Comparison of ENCODE assay signal across 17 cellular contexts in the genomic region with DNA sequence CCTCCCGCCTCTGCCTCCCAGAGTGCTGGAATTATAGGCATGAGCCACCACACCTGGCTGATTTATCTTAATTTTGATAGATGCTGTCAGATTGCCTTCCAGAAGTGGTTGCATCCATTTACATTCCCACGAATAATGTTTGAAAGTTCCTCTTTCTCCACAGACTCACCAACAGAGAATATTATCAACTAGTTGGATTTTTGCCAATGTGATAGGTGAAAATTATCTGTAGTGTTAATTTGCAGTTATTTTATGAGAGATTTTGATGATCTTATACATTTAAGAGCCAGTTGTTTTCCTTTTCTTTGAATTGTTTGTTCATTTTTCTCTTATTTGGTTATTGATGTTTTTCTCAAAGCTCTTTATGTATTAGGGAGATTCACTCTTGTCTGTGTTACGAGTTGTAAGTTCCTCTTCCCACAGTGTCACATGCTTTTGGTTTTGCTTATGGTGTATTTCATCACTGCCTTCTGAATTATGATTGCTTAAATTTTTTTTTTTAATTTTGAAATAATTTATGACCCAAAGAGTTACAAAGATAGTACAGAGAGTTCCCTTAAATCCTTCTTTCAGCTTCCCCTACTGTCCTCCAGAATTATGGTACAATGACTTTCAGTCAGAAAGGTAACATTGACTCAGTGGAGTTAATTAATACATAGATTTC. TPM values are rescaled to one million over a fixed set of nuclear protein-coding genes. Genes with fewer than 3 reads are reported as not detected.
DNase-seq lines count a peak whose midpoint lies in the region; ATAC-seq and TF ChIP-seq lines count a peak whose summit lies in the region.
"Had no signal": no experiment of that assay in that cellular context is flagged by ENCODE, and none has a peak within 500 bp of the region (broad histone marks: within the 10 kb centered on the region; RNA-seq: fewer than 3 reads in every experiment).

No MANE protein-coding gene starts in this region.

- WGBS in spleen, 5 donors = 46 to 62% (median 51%) methylated on average over 3 of the region's 3 CpGs
- WGBS in GM23248 (ENCODE audit: low coverage in 1 of 2, low lambda C conversion rate in 2 of 2, missing lambda C conversion rate in 2 of 2), 2 experiments = 85 to 90% methylated on average over 3 of the region's 3 CpGs

- H3K36me3 ChIP-seq in spleen (no peaks in the 10 kb centered on the region), GM23248 (ENCODE audit: low read depth) (no peaks in the 10 kb centered on the region)
- H3K36me3 ChIP-seq: BE2C had no signal

- no peak overlapping the region for H3K9ac ChIP-seq in GM23248

- intact Hi-C loops in left ventricle myocardium superior (cut with micrococcal nuclease) (no loop called here), spleen (cut with DNase I; ENCODE audit: low total_unique reads) (no loop called here)
- intact Hi-C loops in activated T-helper 1 cell treated with anti-CD3 and anti-CD28 coated beads, Interleukin-12 subunit alpha, Interleukin-12 subunit beta, Interleukin-2, Interleukin-4 antibody, amounts not matched to agents 30 ng/mL and 10 ng/mL and 1 ng/mL, durations not matched to agents 14 hours and 24 hours and 36 hours (cut with micrococcal nuclease) = loop anchor here (1.0 kb wide), 1 partner anchor 8 kb away; no protein-coding TSS in a partner anchor

- no peaks in the 10 kb centered on the region for H3K9me2 ChIP-seq in GM23248 (ENCODE audit: insufficient read depth)

- H3K9me3 ChIP-seq in spleen (no peaks in the 10 kb centered on the region), GM23248 (ENCODE audit: low read depth) (no peaks in the 10 kb centered on the region)
- H3K9me3 ChIP-seq: BE2C had no signal

- TF ChIP-seq CTCF in spleen (IDR thresholded peaks at IDR 0.05 in 8 of 11, conservative IDR thresholded peaks at IDR 0.05 in 3 of 11) = no peak

- H4K20me1 ChIP-seq in GM23248 (ENCODE audit: insufficient read depth) = no peaks in the 10 kb centered on the region

- no peaks in the 10 kb centered on the region for H3F3A ChIP-seq in GM23248 (ENCODE audit: insufficient read depth)

- no peak overlapping the region for H2AFZ ChIP-seq in GM23248

- H3K4me1 Mint-ChIP-seq in activated T-helper 1 cell treated with anti-CD3 and anti-CD28 coated beads, Interleukin-12 subunit alpha, Interleukin-12 subunit beta, Interleukin-2, Interleukin-4 antibody, amounts not matched to agents 30 ng/mL and 10 ng/mL and 1 ng/mL, durations not matched to agents 14 hours and 24 hours and 36 hours (ENCODE audit: low read depth) = peaks cover 37% of the 10 kb centered on the region

- in situ Hi-C loops in GM23248 (cut with MboI) = no loop called here

- peak overlapping the region in 1 of 8 donors; percentile 45 for H3K4me3 ChIP-seq in spleen
- no peak overlapping the region for H3K4me3 ChIP-seq in GM23248

- H3K27ac Mint-ChIP-seq in activated T-helper 1 cell treated with anti-CD3 and anti-CD28 coated beads, Interleukin-12 subunit alpha, Interleukin-12 subunit beta, Interleukin-2, Interleukin-4 antibody, amounts not matched to agents 30 ng/mL and 10 ng/mL and 1 ng/mL, durations not matched to agents 14 hours and 24 hours and 36 hours = no peak overlapping the region

- no peaks in the 10 kb centered on the region for H3K27me3 ChIP-seq in spleen (replicated peaks in 1 of 7)
- no peaks in the 10 kb centered on the region for H3K27me3 ChIP-seq in GM23248 (replicated peaks; ENCODE audit: insufficient read depth)
- H3K27me3 ChIP-seq: BE2C had no signal

- no peak overlapping the region for H3K4me3 Mint-ChIP-seq in activated T-helper 1 cell treated with anti-CD3 and anti-CD28 coated beads, Interleukin-12 subunit alpha, Interleukin-12 subunit beta, Interleukin-2, Interleukin-4 antibody, amounts not matched to agents 30 ng/mL and 10 ng/mL and 1 ng/mL, durations not matched to agents 14 hours and 24 hours and 36 hours

- no peak overlapping the region for H3K4me2 ChIP-seq in GM23248 (ENCODE audit: unreplicated experiment)

- no peak for TF ChIP-seq POLR2A in spleen (IDR thresholded peaks at IDR 0.05)

- peak; percentile 45 for ATAC-seq in HG03159 (IDR thresholded peaks at IDR 0.05; ENCODE audit: unreplicated experiment)
- ATAC-seq in left ventricle myocardium superior = peak; percentile 38
- no peak for ATAC-seq in HG03196 (IDR thresholded peaks at IDR 0.05; ENCODE audit: unreplicated experiment)

- H3K36me3 Mint-ChIP-seq in activated T-helper 1 cell treated with anti-CD3 and anti-CD28 coated beads, Interleukin-12 subunit alpha, Interleukin-12 subunit beta, Interleukin-2, Interleukin-4 antibody, amounts not matched to agents 30 ng/mL and 10 ng/mL and 1 ng/mL, durations not matched to agents 14 hours and 24 hours and 36 hours (ENCODE audit: low read depth) = no peaks in the 10 kb centered on the region

- peaks cover 9 to 48% (median 34%) of the 10 kb centered on the region in 6 donors for H3K4me1 ChIP-seq in spleen
- no peaks in the 10 kb centered on the region for H3K4me1 ChIP-seq in GM23248 (ENCODE audit: insufficient read depth)
- H3K4me1 ChIP-seq: BE2C had no signal

- H3K9me3 Mint-ChIP-seq in activated T-helper 1 cell treated with anti-CD3 and anti-CD28 coated beads, Interleukin-12 subunit alpha, Interleukin-12 subunit beta, Interleukin-2, Interleukin-4 antibody, amounts not matched to agents 30 ng/mL and 10 ng/mL and 1 ng/mL, durations not matched to agents 14 hours and 24 hours and 36 hours = no peaks in the 10 kb centered on the region

- no peaks in the 10 kb centered on the region for H3K79me2 ChIP-seq in GM23248 (ENCODE audit: insufficient read depth)

- peak overlapping the region; percentile 4 to 92 (median 88) for H3K27ac ChIP-seq in spleen
- H3K27ac ChIP-seq in GM23248 = no peak overlapping the region

- DNase-seq in OCI-M1 (lab: John Stamatoyannopoulos, UW) (peak; percentile 89), left ventricle myocardium superior (no peak), spleen (no peak), NCI-H2081 treated with DMSO at 0.1 percent for 48 hours (lab: John Stamatoyannopoulos, UW) (no peak), GM23248 (no peak)
- no peak for DNase-seq in activated T-helper 1 cell treated with anti-CD3 and anti-CD28 coated beads, Interleukin-12 subunit alpha, Interleukin-12 subunit beta, Interleukin-2, Interleukin-4 antibody, amounts not matched to agents 30 ng/mL and 10 ng/mL and 1 ng/mL, durations not matched to agents 14 hours and 24 hours and 36 hours (ENCODE audit: low spot score)
- DNase-seq: activated CD8-positive, alpha-beta memory T cell treated with anti-CD3 and anti-CD28 coated beads for 24 hours; BE2C; effector CD4-positive, alpha-beta T cell; NCI-H1436; NCI-H510A treated with DMSO at 0.1 percent for 48 hours had no signal

- no peaks in the 10 kb centered on the region for H3K27me3 Mint-ChIP-seq in activated T-helper 1 cell treated with anti-CD3 and anti-CD28 coated beads, Interleukin-12 subunit alpha, Interleukin-12 subunit beta, Interleukin-2, Interleukin-4 antibody, amounts not matched to agents 30 ng/mL and 10 ng/mL and 1 ng/mL, durations not matched to agents 14 hours and 24 hours and 36 hours (ENCODE audit: insufficient read depth)

RNA-seq across cellular contexts. Expression of gene NT5DC4, which starts 20.7 kb away (rescaled TPM):
- total RNA-seq in left ventricle myocardium superior (not detected), spleen (1 to 10 TPM in 6 of 7 donors, under 1 TPM in 1; 0.28 to 3.8 (median 2.2) TPM)
- polyA plus RNA-seq in spleen (under 1 TPM; 0.47 to 0.83 (median 0.72) TPM), GM23248 (2016; fragmentation: Nextera tagmentation; extraction: Ambion mirVana) (not detected in 2 replicates)
- not detected in 2 replicates for total RNA-seq in GM23248 (2014; rRNA removed; shearing (Covaris generic))
- not detected in 2 replicates for total RNA-seq in activated T-helper 1 cell treated with anti-CD3 and anti-CD28 coated beads, Interleukin-12 subunit alpha, Interleukin-12 subunit beta, Interleukin-2, Interleukin-4 antibody, amounts not matched to agents 30 ng/mL and 10 ng/mL and 1 ng/mL, durations not matched to agents 14 hours and 24 hours and 36 hours
- total RNA-seq: IMR-90, mononuclear cell, posterior vena cava, urinary bladder had no signal
- polyA plus RNA-seq: IMR-90, urinary bladder had no signal

RNA-seq across cellular contexts. Expression of gene SLC20A1, which starts 54.4 kb away (rescaled TPM):
- total RNA-seq in left ventricle myocardium superior = 10.8 TPM
- 10 to 100 TPM; 49.0 to 83.6 (median 69.9) TPM for total RNA-seq in spleen
- 10 to 100 TPM; 15.4 to 24.5 (median 17.8) TPM for polyA plus RNA-seq in spleen
- total RNA-seq in GM23248 (2014; rRNA removed; shearing (Covaris generic)) = 135 and 153 TPM in 2 replicates
- 191 and 193 TPM in 2 replicates for polyA plus RNA-seq in GM23248 (2016; fragmentation: Nextera tagmentation; extraction: Ambion mirVana)
- total RNA-seq in activated T-helper 1 cell treated with anti-CD3 and anti-CD28 coated beads, Interleukin-12 subunit alpha, Interleukin-12 subunit beta, Interleukin-2, Interleukin-4 antibody, amounts not matched to agents 30 ng/mL and 10 ng/mL and 1 ng/mL, durations not matched to agents 14 hours and 24 hours and 36 hours = 164 and 172 TPM in 2 replicates
